ENCODE assay signal across 19 cellular contexts in genomic region chr5:10268100-10268499, GRCh38. TPM values are rescaled to one million over a fixed set of nuclear protein-coding genes. Genes with fewer than 3 reads are reported as not detected.
"Had no signal": no experiment of that assay in that cellular context is flagged by ENCODE, and none has a peak within 500 bp of the region (broad histone marks: within the 10 kb centered on the region; RNA-seq: fewer than 3 reads in every experiment).

No MANE protein-coding gene starts in this region.

- H3K4me1 Mint-ChIP-seq: activated B cell treated with CpG ODN at 0.5 μM for 24 hours had no signal

- H3K4me3 ChIP-seq: ascending aorta, breast epithelium, hepatocyte, suprapubic skin, upper lobe of left lung had no signal

- H3K27ac ChIP-seq: ascending aorta, breast epithelium, suprapubic skin had no signal

- H3K9me3 ChIP-seq: ascending aorta, breast epithelium, suprapubic skin, upper lobe of left lung had no signal

- H3K27me3 ChIP-seq: ascending aorta, breast epithelium, hepatocyte, suprapubic skin, upper lobe of left lung had no signal

- H3K27me3 Mint-ChIP-seq: natural killer cell treated with Interleukin-12 subunit alpha and Interleukin-12 subunit beta and Interleukin-15 and Interleukin-18, amount 100 ng/mL, for 72 hours; progenitor cell of endocrine pancreas; stimulated activated naive CD8-positive, alpha-beta T cell treated with anti-CD3 and anti-CD28 coated beads, Interleukin-15, Interleukin-2, amounts not matched to agents 100 ng/mL and 50 ng/mL, for 24 hours had no signal

- DNase-seq: activated B cell treated with CpG ODN at 0.5 μM for 24 hours; activated CD4-positive, alpha-beta T cell treated with anti-CD3 and anti-CD28 coated beads, Interleukin-2, amount 10 ng/mL, durations not matched to agents 7 days and 5 days; activated naive CD4-positive, alpha-beta T cell; activated T-cell treated with anti-CD3 and anti-CD28 coated beads for 4 hours; cerebellar nuclear complex; occipital lobe; right cardiac atrium; small intestine; stimulated activated CD4-positive, alpha-beta T cell treated with anti-CD3 and anti-CD28 coated beads, Interleukin-4, amount 100 ng/mL, for 4 hours; stimulated activated CD8-positive, alpha-beta memory T cell treated with anti-CD3 and anti-CD28 coated beads, Interleukin-4, amount 100 ng/mL, for 48 hours had no signal

- H3K4me3 Mint-ChIP-seq: activated B cell treated with CpG ODN at 0.5 μM for 24 hours; activated CD4-positive, alpha-beta T cell treated with anti-CD3 and anti-CD28 coated beads, Interleukin-2, amount 10 ng/mL, durations not matched to agents 7 days and 5 days; natural killer cell treated with Interleukin-12 subunit alpha and Interleukin-12 subunit beta and Interleukin-15 and Interleukin-18, amount 100 ng/mL, for 72 hours; stimulated activated naive CD8-positive, alpha-beta T cell treated with anti-CD3 and anti-CD28 coated beads, Interleukin-15, Interleukin-2, amounts not matched to agents 100 ng/mL and 50 ng/mL, for 24 hours; T-helper 1 cell treated with Interleukin-12 subunit alpha and Interleukin-12 subunit beta and Interleukin-4 antibody, amounts not matched to agents 30 μg/mL and 1 μg/mL, for 36 hours had no signal

- H3K27ac Mint-ChIP-seq: activated B cell treated with CpG ODN at 0.5 μM for 24 hours; activated CD4-positive, alpha-beta T cell treated with anti-CD3 and anti-CD28 coated beads, Interleukin-2, amount 10 ng/mL, durations not matched to agents 7 days and 5 days; natural killer cell treated with Interleukin-12 subunit alpha and Interleukin-12 subunit beta and Interleukin-15 and Interleukin-18, amount 100 ng/mL, for 72 hours; progenitor cell of endocrine pancreas; T-helper 1 cell treated with Interleukin-12 subunit alpha and Interleukin-12 subunit beta and Interleukin-4 antibody, amounts not matched to agents 30 μg/mL and 1 μg/mL, for 36 hours had no signal

- H3K4me1 ChIP-seq: ascending aorta, breast epithelium, suprapubic skin had no signal

- H3K36me3 ChIP-seq: breast epithelium had no signal

- H3K9me3 Mint-ChIP-seq: activated B cell treated with CpG ODN at 0.5 μM for 24 hours; activated CD4-positive, alpha-beta T cell treated with anti-CD3 and anti-CD28 coated beads, Interleukin-2, amount 10 ng/mL, durations not matched to agents 7 days and 5 days; natural killer cell treated with Interleukin-12 subunit alpha and Interleukin-12 subunit beta and Interleukin-15 and Interleukin-18, amount 100 ng/mL, for 72 hours; stimulated activated naive CD8-positive, alpha-beta T cell treated with anti-CD3 and anti-CD28 coated beads, Interleukin-15, Interleukin-2, amounts not matched to agents 100 ng/mL and 50 ng/mL, for 24 hours; T-helper 1 cell treated with Interleukin-12 subunit alpha and Interleukin-12 subunit beta and Interleukin-4 antibody, amounts not matched to agents 30 μg/mL and 1 μg/mL, for 36 hours had no signal

RNA-seq across cellular contexts. Expression of gene CMBL, which starts 39.6 kb away (rescaled TPM):
- total RNA-seq: activated B cell treated with CpG ODN at 0.5 μM for 24 hours had no signal
